Comparison of ENCODE assay signal across 25 cellular contexts in genomic region chr4:98845960-98846359, GRCh38.
"Had no signal": no experiment of that assay in that cellular context is flagged by ENCODE, and none has a peak within 500 bp of the region (broad histone marks: within the 10 kb centered on the region; RNA-seq: fewer than 3 reads in every experiment).

No MANE protein-coding gene starts in this region.

- FAIRE-seq: keratinocyte had no signal

- H3K9me3 ChIP-seq: gastrocnemius medialis, ovary, sigmoid colon, thyroid gland had no signal

- H3K36me3 ChIP-seq: gastrocnemius medialis, ovary, sigmoid colon, stomach, thyroid gland, vagina had no signal

- H3K27ac ChIP-seq: epithelial cell of prostate, gastrocnemius medialis, ovary, psoas muscle, sigmoid colon, stomach, thyroid gland, vagina had no signal

- DNase-seq: cortex of kidney; effector memory CD8-positive, alpha-beta T cell; foreskin fibroblast; gastrocnemius medialis; head of caudate nucleus; naive thymus-derived CD8-positive, alpha-beta T cell; nephron progenitor cell; occipital lobe; ovary; posterior cingulate gyrus; psoas muscle; right cardiac atrium; sigmoid colon; stimulated activated CD4-positive, alpha-beta T cell treated with anti-CD3 and anti-CD28 coated beads, Interleukin-2, amount 100 ng/mL, for 24 hours; stimulated activated CD4-positive, alpha-beta T cell treated with anti-CD3 and anti-CD28 coated beads, Interleukin-4, amount 100 ng/mL, for 24 hours; stimulated activated naive CD4-positive, alpha-beta T cell treated with Interleukin-2 at 50 U/mL for 16 hours; stomach; thyroid gland; trophoblast cell had no signal

- H3K4me1 ChIP-seq: gastrocnemius medialis, psoas muscle, sigmoid colon, stomach, thyroid gland, vagina had no signal

- H3K27me3 ChIP-seq: gastrocnemius medialis, ovary, sigmoid colon, stomach, thyroid gland, vagina had no signal

- H3K4me3 ChIP-seq: gastrocnemius medialis, lung, ovary, psoas muscle, sigmoid colon, stomach, thyroid gland, vagina had no signal

- ATAC-seq: effector memory CD8-positive, alpha-beta T cell; esophagus mucosa; gastrocnemius medialis; naive thymus-derived CD8-positive, alpha-beta T cell; psoas muscle; right cardiac atrium; stimulated activated effector memory CD8-positive, alpha-beta T cell treated with anti-CD3 and anti-CD28 coated beads, Interleukin-12 subunit alpha, Interleukin-12 subunit beta, amount 100 ng/mL, for 72 hours had no signal
